ENCODE assay signal across 9 cellular contexts in the genomic region with DNA sequence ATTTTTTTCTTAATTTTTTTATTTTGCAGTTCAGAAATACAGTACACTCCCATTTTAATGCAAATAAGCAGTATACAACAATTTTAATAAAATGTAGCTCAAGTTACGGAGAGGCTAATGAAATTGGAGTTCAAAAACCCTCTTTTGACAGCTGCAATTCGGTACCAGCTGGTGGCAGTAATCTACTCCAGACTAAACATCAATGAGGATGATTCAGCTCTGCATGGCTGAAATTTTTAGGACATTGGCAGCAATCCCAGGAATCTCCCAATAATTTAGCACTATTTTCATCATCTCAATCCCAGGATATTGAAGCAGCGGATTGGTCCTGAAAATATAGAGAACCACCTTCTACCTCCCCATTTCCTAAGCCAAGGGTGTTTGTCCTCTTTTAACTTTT.
DNase-seq lines count a peak whose midpoint lies in the region; ATAC-seq lines count a peak whose summit lies in the region.
"Had no signal": no experiment of that assay in that cellular context is flagged by ENCODE, and none has a peak within 500 bp of the region (broad histone marks: within the 10 kb centered on the region; RNA-seq: fewer than 3 reads in every experiment).

No MANE protein-coding gene starts in this region.

- DNase-seq in Daoy (ENCODE audit: low read depth) (peak; percentile 38), NCI-H226 (peak; percentile 31), myocyte (ENCODE audit: low read depth) (peak; percentile 84), left lobe of liver (ENCODE audit: low spot score) (no peak)
- no peak for DNase-seq in activated effector memory CD4-positive, alpha-beta T cell treated with Interleukin-2 at 50 U/mL for 16 hours

- ATAC-seq in left lobe of liver (no peak), GM21529 (IDR thresholded peaks at IDR 0.05; ENCODE audit: unreplicated experiment) (no peak), HG03139 (IDR thresholded peaks at IDR 0.05; ENCODE audit: unreplicated experiment) (no peak)

- peak overlapping the region; percentile 44 for H3K27ac ChIP-seq in cingulate gyrus (ENCODE audit: low read depth, low read length)
- H3K27ac ChIP-seq: thoracic aorta had no signal

Comparison
In these comparisons a context has a peak if more than half of its experiments do, and no peak if none do; other contexts are left out.
1. DNase-seq: peak in Daoy (single experiment), NCI-H226 (single experiment) and myocyte (single experiment); none in left lobe of liver (single experiment) and activated effector memory CD4-positive, alpha-beta T cell treated with Interleukin-2 at 50 U/mL for 16 hours (single experiment).